Comparison of ENCODE assay signal across 9 cellular contexts in genomic region chr3:130748520-130748919, GRCh38. TPM values are rescaled to one million over a fixed set of nuclear protein-coding genes. Genes with fewer than 3 reads are reported as not detected.
DNase-seq lines count a peak whose midpoint lies in the region; ATAC-seq and TF ChIP-seq lines count a peak whose summit lies in the region.
"Had no signal": no experiment of that assay in that cellular context is flagged by ENCODE, and none has a peak within 500 bp of the region (broad histone marks: within the 10 kb centered on the region; RNA-seq: fewer than 3 reads in every experiment).

No MANE protein-coding gene starts in this region.

- H2AFZ ChIP-seq in Karpas-422 (ENCODE audit: low read length), result no peak overlapping the region

- peaks cover 7% of the 10 kb centered on the region for H3K36me3 ChIP-seq in CD4-positive, CD25-positive, alpha-beta regulatory T cell (ENCODE audit: control insufficient read depth, insufficient read depth, low read length)
- H3K36me3 ChIP-seq in Karpas-422 (ENCODE audit: insufficient read depth, low read length), result peaks cover 10% of the 10 kb centered on the region

- peak overlapping the region; percentile 73 for H3K9ac ChIP-seq in Karpas-422 (ENCODE audit: low read length)

- H3K27me3 ChIP-seq in CD4-positive, CD25-positive, alpha-beta regulatory T cell (ENCODE audit: control insufficient read depth, insufficient read depth, low read length), result no peaks in the 10 kb centered on the region
- no peaks in the 10 kb centered on the region for H3K27me3 ChIP-seq in Karpas-422 (ENCODE audit: low read length)

- peak overlapping the region in 2 of 4 donors; percentile 90 to 92 for H3K4me3 Mint-ChIP-seq in CD4-positive, CD25-positive, alpha-beta regulatory T cell
- H3K4me3 Mint-ChIP-seq in central memory CD8-positive, alpha-beta T cell, result peak overlapping the region; percentile 89
- no peak overlapping the region for H3K4me3 Mint-ChIP-seq in nephron progenitor cell
- H3K4me3 Mint-ChIP-seq in natural killer cell treated with Interleukin-12 subunit alpha and Interleukin-12 subunit beta and Interleukin-15 and Interleukin-18, amount 100 ng/mL, for 72 hours, result no peak overlapping the region

- H3K9me3 Mint-ChIP-seq in CD4-positive, CD25-positive, alpha-beta regulatory T cell, result peaks cover 0 to 3% (median 0%) of the 10 kb centered on the region in 7 donors
- H3K9me3 Mint-ChIP-seq in central memory CD8-positive, alpha-beta T cell, result no peaks in the 10 kb centered on the region
- no peaks in the 10 kb centered on the region for H3K9me3 Mint-ChIP-seq in nephron progenitor cell
- no peaks in the 10 kb centered on the region for H3K9me3 Mint-ChIP-seq in natural killer cell treated with Interleukin-12 subunit alpha and Interleukin-12 subunit beta and Interleukin-15 and Interleukin-18, amount 100 ng/mL, for 72 hours

- H3K9me3 ChIP-seq in CD4-positive, CD25-positive, alpha-beta regulatory T cell (ENCODE audit: control insufficient read depth in 2 of 2, low read length in 2 of 2), result no peaks in the 10 kb centered on the region
- no peaks in the 10 kb centered on the region for H3K9me3 ChIP-seq in Karpas-422 (ENCODE audit: low read length)
- H3K9me3 ChIP-seq: HAP-1 had no signal

- ATAC-seq in CD4-positive, CD25-positive, alpha-beta regulatory T cell (ENCODE audit: low read depth in 2 of 2), result no peak
- ATAC-seq in central memory CD8-positive, alpha-beta T cell (replicated peaks; ENCODE audit: extremely low read depth, poor library complexity, severe bottlenecking), result no peak
- ATAC-seq in GM21423 (IDR thresholded peaks at IDR 0.05; ENCODE audit: unreplicated experiment), result no peak
- no peak for ATAC-seq in natural killer cell treated with Interleukin-12 subunit alpha and Interleukin-12 subunit beta and Interleukin-15 and Interleukin-18, amount 100 ng/mL, for 72 hours

- peak overlapping the region; percentile 66 for H3K4me3 ChIP-seq in CD4-positive, CD25-positive, alpha-beta regulatory T cell (ENCODE audit: low read depth, low read length)
- peak overlapping the region; percentile 92 for H3K4me3 ChIP-seq in Karpas-422 (ENCODE audit: low read length)

- peaks cover 8% of the 10 kb centered on the region for H3K36me3 Mint-ChIP-seq in CD4-positive, CD25-positive, alpha-beta regulatory T cell
- peaks cover 27% of the 10 kb centered on the region for H3K36me3 Mint-ChIP-seq in central memory CD8-positive, alpha-beta T cell (ENCODE audit: insufficient read depth)
- H3K36me3 Mint-ChIP-seq in nephron progenitor cell (ENCODE audit: low read depth), result peaks cover 9% of the 10 kb centered on the region
- H3K36me3 Mint-ChIP-seq in natural killer cell treated with Interleukin-12 subunit alpha and Interleukin-12 subunit beta and Interleukin-15 and Interleukin-18, amount 100 ng/mL, for 72 hours, result peaks cover 4% of the 10 kb centered on the region

- H3K4me1 Mint-ChIP-seq in CD4-positive, CD25-positive, alpha-beta regulatory T cell, result peaks cover 9 to 40% (median 27%) of the 10 kb centered on the region in 4 donors
- peaks cover 29% of the 10 kb centered on the region for H3K4me1 Mint-ChIP-seq in central memory CD8-positive, alpha-beta T cell
- H3K4me1 Mint-ChIP-seq in nephron progenitor cell, result peaks cover 36% of the 10 kb centered on the region
- peaks cover 16 to 22% of the 10 kb centered on the region in 2 donors for H3K4me1 Mint-ChIP-seq in natural killer cell treated with Interleukin-12 subunit alpha and Interleukin-12 subunit beta and Interleukin-15 and Interleukin-18, amount 100 ng/mL, for 72 hours (ENCODE audit: low read depth in 2 of 2)

- no peaks in the 10 kb centered on the region for H4K20me1 ChIP-seq in Karpas-422 (ENCODE audit: insufficient read depth, low read depth, low read length)

- no peaks in the 10 kb centered on the region for H3K9me2 ChIP-seq in Karpas-422 (replicated peaks; ENCODE audit: insufficient read depth, low read length)

- no peak for TF ChIP-seq CTCF in nephron progenitor cell (IDR thresholded peaks at IDR 0.05)

- H3K27ac Mint-ChIP-seq in CD4-positive, CD25-positive, alpha-beta regulatory T cell, result peak overlapping the region in 2 of 3 donors; percentile 79 to 96
- H3K27ac Mint-ChIP-seq in central memory CD8-positive, alpha-beta T cell (ENCODE audit: low read depth), result no peak overlapping the region
- H3K27ac Mint-ChIP-seq in nephron progenitor cell, result peak overlapping the region; percentile 15
- peak overlapping the region in 1 of 2 donors; percentile 93 for H3K27ac Mint-ChIP-seq in natural killer cell treated with Interleukin-12 subunit alpha and Interleukin-12 subunit beta and Interleukin-15 and Interleukin-18, amount 100 ng/mL, for 72 hours

- peaks cover 9% of the 10 kb centered on the region for H3K27me3 Mint-ChIP-seq in CD4-positive, CD25-positive, alpha-beta regulatory T cell
- H3K27me3 Mint-ChIP-seq in central memory CD8-positive, alpha-beta T cell, result no peaks in the 10 kb centered on the region
- peaks cover 6% of the 10 kb centered on the region for H3K27me3 Mint-ChIP-seq in nephron progenitor cell (ENCODE audit: low read depth, poor library complexity)
- no peaks in the 10 kb centered on the region for H3K27me3 Mint-ChIP-seq in natural killer cell treated with Interleukin-12 subunit alpha and Interleukin-12 subunit beta and Interleukin-15 and Interleukin-18, amount 100 ng/mL, for 72 hours

- no peak for DNase-seq in CD4-positive, CD25-positive, alpha-beta regulatory T cell
- DNase-seq in Karpas-422 (no peak), nephron progenitor cell (no peak), mesenteric fat pad (ENCODE audit: low spot score) (no peak), anterior cingulate cortex (lab: John Stamatoyannopoulos, UW) (no peak)
- no peak for DNase-seq in central memory CD8-positive, alpha-beta T cell (ENCODE audit: low spot score in 2 of 2)
- no peak for DNase-seq in natural killer cell treated with Interleukin-12 subunit alpha and Interleukin-12 subunit beta and Interleukin-15 and Interleukin-18, amount 100 ng/mL, for 72 hours (ENCODE audit: low spot score)

- H3K79me2 ChIP-seq in Karpas-422 (ENCODE audit: low read length), result peaks cover 83% of the 10 kb centered on the region

- peaks cover 25% of the 10 kb centered on the region for H3K4me1 ChIP-seq in CD4-positive, CD25-positive, alpha-beta regulatory T cell (ENCODE audit: control insufficient read depth, insufficient read depth, low read length, poor library complexity, severe bottlenecking)
- H3K4me1 ChIP-seq in Karpas-422 (ENCODE audit: low read length), result peaks cover 60% of the 10 kb centered on the region

- peak overlapping the region; percentile 98 for H3K4me2 ChIP-seq in Karpas-422 (ENCODE audit: low read depth, low read length, poor library complexity, severe bottlenecking)

- no peak overlapping the region for H3K27ac ChIP-seq in CD4-positive, CD25-positive, alpha-beta regulatory T cell (ENCODE audit: insufficient read depth, low read length, poor library complexity, severe bottlenecking)
- H3K27ac ChIP-seq in Karpas-422 (ENCODE audit: low read length), result peak overlapping the region; percentile 62; the same call in 1 of the 2 replicates

RNA-seq across cellular contexts. Expression of gene PIK3R4, which starts 1.9 kb away (rescaled TPM):
- total RNA-seq in CD4-positive, CD25-positive, alpha-beta regulatory T cell, result 18.9 TPM
- 10 to 100 TPM; 18.1 to 30.1 (median 20.8) TPM for polyA plus RNA-seq in CD4-positive, CD25-positive, alpha-beta regulatory T cell
- total RNA-seq in Karpas-422 (2014; rRNA removed; shearing (Covaris generic); ENCODE audit: low replicate concordance), result 27.7 and 46.8 TPM in 2 replicates
- 22.8 TPM for total RNA-seq in mesenteric fat pad
- total RNA-seq in natural killer cell treated with Interleukin-12 subunit alpha and Interleukin-12 subunit beta and Interleukin-15 and Interleukin-18, amount 100 ng/mL, for 72 hours, result 10 to 100 TPM; 29.0 to 30.8 TPM
